Comparison of ENCODE assay signal across 20 cellular contexts in the genomic region with DNA sequence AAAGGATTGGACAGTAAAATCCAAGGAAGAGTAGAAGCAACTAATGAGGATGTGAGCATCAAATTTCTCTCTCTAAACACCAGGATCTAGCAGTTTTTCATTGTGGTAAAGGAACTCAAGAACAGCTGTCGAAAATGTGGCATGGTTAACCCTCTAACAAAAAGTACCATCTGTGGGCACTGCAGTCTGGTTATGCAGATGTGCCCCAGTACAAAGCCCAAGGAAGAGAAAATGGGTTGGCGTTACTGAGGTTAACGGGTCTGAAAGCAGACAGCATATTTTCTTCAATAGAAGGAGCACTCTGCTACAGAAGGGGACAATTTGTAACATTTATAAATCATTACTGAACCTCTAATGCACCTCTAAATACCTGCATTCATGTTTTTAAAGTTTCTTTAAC.
"Had no signal": no experiment of that assay in that cellular context is flagged by ENCODE, and none has a peak within 500 bp of the region (broad histone marks: within the 10 kb centered on the region; RNA-seq: fewer than 3 reads in every experiment).

No MANE protein-coding gene starts in this region.

- H3K9me3 Mint-ChIP-seq: activated naive CD8-positive, alpha-beta T cell treated with anti-CD3 and anti-CD28 coated beads, Interleukin-2, amount 10 ng/mL, durations not matched to agents 7 days and 5 days; T-helper 1 cell treated with Interleukin-12 subunit alpha and Interleukin-12 subunit beta and Interleukin-4 antibody, amounts not matched to agents 30 μg/mL and 1 μg/mL, for 36 hours had no signal

- H3K27ac Mint-ChIP-seq: activated CD8-positive, alpha-beta T cell treated with anti-CD3 and anti-CD28 coated beads, Interleukin-2, amount 10 ng/mL, durations not matched to agents 7 days and 5 days; activated naive CD8-positive, alpha-beta T cell treated with anti-CD3 and anti-CD28 coated beads, Interleukin-2, amount 10 ng/mL, durations not matched to agents 7 days and 5 days; IgD-negative memory B cell; T-helper 1 cell treated with Interleukin-12 subunit alpha and Interleukin-12 subunit beta and Interleukin-4 antibody, amounts not matched to agents 30 μg/mL and 1 μg/mL, for 36 hours had no signal

- DNase-seq: activated CD4-positive, alpha-beta T cell treated with anti-CD3 and anti-CD28 coated beads for 4 hours; activated CD8-positive, alpha-beta memory T cell treated with anti-CD3 and anti-CD28 coated beads, Interleukin-2, amount 50 U/mL, for 48 hours; activated CD8-positive, alpha-beta T cell treated with anti-CD3 and anti-CD28 coated beads, Interleukin-2, amount 10 ng/mL, durations not matched to agents 7 days and 5 days; activated naive CD4-positive, alpha-beta T cell treated with anti-CD3 and anti-CD28 coated beads, Interleukin-2, amount 50 U/mL, for 16 hours; activated naive CD8-positive, alpha-beta T cell treated with anti-CD3 and anti-CD28 coated beads, Interleukin-2, amount 10 ng/mL, durations not matched to agents 7 days and 5 days; activated T-cell treated with anti-CD3 and anti-CD28 coated beads, Interleukin-2, amount 50 U/mL, for 1 hour; adrenal gland; anterior cingulate cortex; caudate nucleus; Karpas-422; NCI-H146; NCI-H187 treated with DMSO at 0.1 percent for 48 hours; NCI-H2081 treated with DMSO at 0.1 percent for 48 hours; NCI-H446 treated with DMSO at 0.1 percent for 48 hours; PC-9; SHP77 treated with DMSO at 0.1 percent for 48 hours had no signal

- H3K4me2 ChIP-seq: PC-9 had no signal

- H3K4me1 Mint-ChIP-seq: IgD-negative memory B cell had no signal

- H3K27me3 ChIP-seq: adrenal gland, breast epithelium had no signal

- H3K4me3 ChIP-seq: adrenal gland, breast epithelium, PC-9 had no signal

- H3K36me3 Mint-ChIP-seq: activated naive CD8-positive, alpha-beta T cell treated with anti-CD3 and anti-CD28 coated beads, Interleukin-2, amount 10 ng/mL, durations not matched to agents 7 days and 5 days; IgD-negative memory B cell had no signal

- H3K36me3 ChIP-seq: adrenal gland, breast epithelium had no signal

- H3K4me1 ChIP-seq: adrenal gland, breast epithelium had no signal

- H2AFZ ChIP-seq: PC-9 had no signal

- H3K27ac ChIP-seq: adrenal gland, breast epithelium, PC-9 had no signal

- H3K9me3 ChIP-seq: adrenal gland, breast epithelium had no signal

- H3K4me3 Mint-ChIP-seq: activated CD8-positive, alpha-beta T cell treated with anti-CD3 and anti-CD28 coated beads, Interleukin-2, amount 10 ng/mL, durations not matched to agents 7 days and 5 days; activated naive CD8-positive, alpha-beta T cell treated with anti-CD3 and anti-CD28 coated beads, Interleukin-2, amount 10 ng/mL, durations not matched to agents 7 days and 5 days; IgD-negative memory B cell; T-helper 1 cell treated with Interleukin-12 subunit alpha and Interleukin-12 subunit beta and Interleukin-4 antibody, amounts not matched to agents 30 μg/mL and 1 μg/mL, for 36 hours had no signal

- ATAC-seq: activated CD4-positive, CD25-positive, alpha-beta regulatory T cell treated with anti-CD3 and anti-CD28 coated beads, Interleukin-2, amount 50 U/mL, for 24 hours; activated CD8-positive, alpha-beta T cell treated with anti-CD3 and anti-CD28 coated beads, Interleukin-2, amount 10 ng/mL, durations not matched to agents 7 days and 5 days had no signal
